ENCODE assay signal across 29 cellular contexts in genomic region chr10:102998508-102998907, GRCh38.
"Had no signal": no experiment of that assay in that cellular context is flagged by ENCODE, and none has a peak within 500 bp of the region (broad histone marks: within the 10 kb centered on the region; RNA-seq: fewer than 3 reads in every experiment).

No MANE protein-coding gene starts in this region.

- DNase-seq: activated CD4-positive, alpha-beta memory T cell treated with anti-CD3 and anti-CD28 coated beads for 36 hours; activated CD4-positive, alpha-beta T cell treated with anti-CD3 and anti-CD28 coated beads for 48 hours; activated CD8-positive, alpha-beta memory T cell treated with anti-CD3 and anti-CD28 coated beads, Interleukin-2, amount 50 U/mL, for 4 hours; activated effector memory CD4-positive, alpha-beta T cell treated with anti-CD3 and anti-CD28 coated beads, Interleukin-2, amount 50 U/mL, for 16 hours; activated naive CD4-positive, alpha-beta T cell treated with anti-CD3 and anti-CD28 coated beads for 36 hours; activated naive CD8-positive, alpha-beta T cell treated with anti-CD3 and anti-CD28 coated beads for 36 hours; activated T-cell treated with anti-CD3 and anti-CD28 coated beads, Interleukin-2, amount 50 U/mL, for 1 hour; adrenal gland; aorta; body of pancreas; cortex of kidney; effector memory CD8-positive, alpha-beta T cell; heart left ventricle; natural killer cell; occipital lobe; right cardiac atrium; spleen; stimulated activated naive CD4-positive, alpha-beta T cell treated with Interleukin-2 at 50 U/mL for 16 hours; T-helper 9 cell had no signal

- H3K4me1 Mint-ChIP-seq: neural progenitor cell had no signal

- H2AFZ ChIP-seq: neural progenitor cell, parathyroid adenoma had no signal

- H3K4me3 ChIP-seq: adrenal gland, body of pancreas, heart left ventricle, neural progenitor cell, spleen, tibial nerve had no signal

- H3K4me3 Mint-ChIP-seq: activated CD4-positive, alpha-beta memory T cell treated with anti-CD3 and anti-CD28 coated beads for 36 hours; activated naive CD4-positive, alpha-beta T cell treated with anti-CD3 and anti-CD28 coated beads for 36 hours; activated naive CD8-positive, alpha-beta T cell treated with anti-CD3 and anti-CD28 coated beads for 36 hours; activated T-helper 1 cell treated with anti-CD3 and anti-CD28 coated beads, Interleukin-12 subunit alpha, Interleukin-12 subunit beta, Interleukin-2, Interleukin-4 antibody, amounts not matched to agents 30 ng/mL and 10 ng/mL and 1 ng/mL, durations not matched to agents 14 hours and 24 hours and 36 hours; effector memory CD8-positive, alpha-beta T cell; memory B cell; natural killer cell; neural progenitor cell had no signal

- H3K27me3 Mint-ChIP-seq: activated CD4-positive, alpha-beta memory T cell treated with anti-CD3 and anti-CD28 coated beads for 36 hours; activated naive CD8-positive, alpha-beta T cell treated with anti-CD3 and anti-CD28 coated beads for 36 hours; effector memory CD8-positive, alpha-beta T cell; memory B cell had no signal

- H3K9ac ChIP-seq: neural progenitor cell, parathyroid adenoma had no signal

- H3K36me3 ChIP-seq: adrenal gland, heart left ventricle, neural progenitor cell, tibial nerve had no signal

- H3K36me3 Mint-ChIP-seq: activated CD4-positive, alpha-beta memory T cell treated with anti-CD3 and anti-CD28 coated beads for 36 hours; natural killer cell; neural progenitor cell had no signal

- H3K27ac Mint-ChIP-seq: activated CD4-positive, alpha-beta memory T cell treated with anti-CD3 and anti-CD28 coated beads for 36 hours; activated naive CD4-positive, alpha-beta T cell treated with anti-CD3 and anti-CD28 coated beads for 36 hours; activated naive CD8-positive, alpha-beta T cell treated with anti-CD3 and anti-CD28 coated beads for 36 hours; activated T-helper 1 cell treated with anti-CD3 and anti-CD28 coated beads, Interleukin-12 subunit alpha, Interleukin-12 subunit beta, Interleukin-2, Interleukin-4 antibody, amounts not matched to agents 30 ng/mL and 10 ng/mL and 1 ng/mL, durations not matched to agents 14 hours and 24 hours and 36 hours; effector memory CD8-positive, alpha-beta T cell; memory B cell; neural progenitor cell had no signal

- ATAC-seq: activated CD4-positive, CD25-positive, alpha-beta regulatory T cell treated with anti-CD3 and anti-CD28 coated beads, Interleukin-2, amount 50 U/mL, for 24 hours; body of pancreas; effector memory CD8-positive, alpha-beta T cell; esophagus mucosa; heart left ventricle; natural killer cell; right cardiac atrium had no signal

- H3K27me3 ChIP-seq: adrenal gland, body of pancreas, heart left ventricle, neural progenitor cell, spleen, tibial nerve had no signal

- H3K4me1 ChIP-seq: adrenal gland, body of pancreas, tibial nerve had no signal

- FAIRE-seq: endothelial cell of umbilical vein, TTC549 had no signal

- H3K27ac ChIP-seq: adrenal gland, body of pancreas, heart left ventricle, neural progenitor cell, parathyroid adenoma, spleen, tibial nerve, VCaP had no signal

- H3K9me3 ChIP-seq: adrenal gland, body of pancreas, heart left ventricle, spleen, tibial nerve had no signal

- H3K9me3 Mint-ChIP-seq: activated T-helper 1 cell treated with anti-CD3 and anti-CD28 coated beads, Interleukin-12 subunit alpha, Interleukin-12 subunit beta, Interleukin-2, Interleukin-4 antibody, amounts not matched to agents 30 ng/mL and 10 ng/mL and 1 ng/mL, durations not matched to agents 14 hours and 24 hours and 36 hours; natural killer cell had no signal

- H3K4me2 ChIP-seq: neural progenitor cell had no signal
